1 cellular context compared by ENCODE assay signal in genomic region chr21:41763996-41764395, GRCh38.
TF ChIP-seq lines count a peak whose summit lies in the region.

No MANE protein-coding gene starts in this region.

TF ChIP-seq in GM23338, 12 proteins besides CTCF, POLR2A, EP300 and RAD21 (continued from another document):
- TF ChIP-seq ZNF462 (CRISPR knock-in tag; IDR thresholded peaks at IDR 0.05) (no peak), EZH2 (IDR thresholded peaks at IDR 0.05; ENCODE audit: low read depth, unreplicated experiment) (no peak), ZNF331 (CRISPR knock-in tag; IDR thresholded peaks at IDR 0.05; ENCODE audit: low read depth) (no peak), NANOG (IDR thresholded peaks at IDR 0.05; ENCODE audit: borderline replicate concordance) (no peak), JUNB (IDR thresholded peaks at IDR 0.05; ENCODE audit: unreplicated experiment) (no peak), ETS1 (IDR thresholded peaks at IDR 0.05) (no peak), EZH2phosphoT487 (IDR thresholded peaks at IDR 0.05; ENCODE audit: unreplicated experiment) (no peak), ZNF114 (CRISPR knock-in tag; IDR thresholded peaks at IDR 0.05) (no peak)
TF ChIP-seq in GM23338: peak in this region for 0.
